In the genomic region with DNA sequence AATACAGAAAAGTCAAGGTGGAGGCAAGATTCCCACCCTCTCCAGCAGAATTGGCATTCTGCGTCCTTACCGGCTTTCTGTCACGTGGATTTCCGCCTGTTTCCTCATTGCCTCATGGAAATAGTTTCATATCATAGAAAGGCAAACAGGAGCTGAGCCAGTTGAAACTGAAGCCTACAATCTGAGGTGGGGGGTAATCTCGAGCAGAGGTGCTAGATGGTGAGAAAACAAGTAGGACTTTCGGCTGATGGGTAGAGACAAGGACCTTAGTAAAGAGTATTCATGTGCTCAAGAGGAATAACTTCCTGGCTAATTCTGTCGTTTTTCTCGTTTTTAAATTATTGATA, we compare ENCODE assay signal across 36 cellular contexts.
"Had no signal": no experiment of that assay in that cellular context is flagged by ENCODE, and none has a peak within 500 bp of the region (broad histone marks: within the 10 kb centered on the region; RNA-seq: fewer than 3 reads in every experiment).

No MANE protein-coding gene starts in this region.

- H3K9me3 ChIP-seq: esophagus muscularis mucosa, gastrocnemius medialis, heart left ventricle had no signal

- H3K4me1 ChIP-seq: esophagus muscularis mucosa, foreskin keratinocyte, gastrocnemius medialis, heart left ventricle had no signal

- H3K27me3 Mint-ChIP-seq: activated CD4-positive, alpha-beta memory T cell treated with anti-CD3 and anti-CD28 coated beads for 36 hours; activated CD4-positive, alpha-beta T cell treated with anti-CD3 and anti-CD28 coated beads for 36 hours; activated CD4-positive, alpha-beta T cell treated with anti-CD3 and anti-CD28 coated beads, Interleukin-2, amount 10 ng/mL, durations not matched to agents 24 days and 14 days; activated CD8-positive, alpha-beta memory T cell treated with anti-CD3 and anti-CD28 coated beads, Interleukin-2, amount 10 ng/mL, durations not matched to agents 7 days and 5 days; activated naive CD8-positive, alpha-beta T cell; activated T-helper 17 cell treated with anti-CD3 and anti-CD28 coated beads, Interleukin-2, amount 50 U/mL, for 72 hours; effector memory CD8-positive, alpha-beta T cell; T-helper 17 cell had no signal

- DNase-seq: activated CD4-positive, alpha-beta memory T cell treated with anti-CD3 and anti-CD28 coated beads for 36 hours; activated CD4-positive, alpha-beta T cell treated with anti-CD3 and anti-CD28 coated beads for 36 hours; activated CD4-positive, alpha-beta T cell treated with anti-CD3 and anti-CD28 coated beads, Interleukin-2, amount 10 ng/mL, durations not matched to agents 24 days and 14 days; activated CD4-positive, CD25-positive, alpha-beta regulatory T cell; activated CD4-positive, CD25-positive, alpha-beta regulatory T cell treated with anti-CD3 and anti-CD28 coated beads, Interleukin-2, amount 50 U/mL, for 72 hours; activated CD8-positive, alpha-beta memory T cell treated with anti-CD3 and anti-CD28 coated beads, Interleukin-2, amount 10 ng/mL, durations not matched to agents 7 days and 5 days; activated CD8-positive, alpha-beta memory T cell treated with anti-CD3 and anti-CD28 coated beads, Interleukin-2, amount 50 U/mL, for 4 hours; activated CD8-positive, alpha-beta T cell treated with anti-CD3 and anti-CD28 coated beads, Interleukin-2, amount 10 ng/mL, durations not matched to agents 7 days and 5 days; activated effector memory CD4-positive, alpha-beta T cell treated with Interleukin-2 at 50 U/mL for 16 hours; activated gamma-delta T cell treated with Interleukin-2 at 50 U/mL for 16 hours; activated naive CD4-positive, alpha-beta T cell treated with anti-CD3 and anti-CD28 coated beads, Interleukin-2, amount 50 U/mL, for 16 hours; activated naive CD4-positive, alpha-beta T cell treated with Interleukin-2 at 50 U/mL for 16 hours; activated T-cell treated with anti-CD3 and anti-CD28 coated beads, Interleukin-2, amount 50 U/mL, for 1 hour; amniotic stem cell; anterior cingulate cortex; brain microvascular endothelial cell; cortex of kidney; dermis blood vessel endothelial cell; effector CD4-positive, alpha-beta T cell; effector memory CD8-positive, alpha-beta T cell; erythroblast; foreskin keratinocyte; gastrocnemius medialis; glutamatergic neuron; heart left ventricle; T-helper 1 cell; T-helper 17 cell; T1000; WERI-Rb-1 had no signal

- H3K4me3 Mint-ChIP-seq: activated CD4-positive, alpha-beta memory T cell treated with anti-CD3 and anti-CD28 coated beads for 36 hours; activated CD4-positive, alpha-beta T cell treated with anti-CD3 and anti-CD28 coated beads for 36 hours; activated CD4-positive, alpha-beta T cell treated with anti-CD3 and anti-CD28 coated beads, Interleukin-2, amount 10 ng/mL, durations not matched to agents 24 days and 14 days; activated CD8-positive, alpha-beta memory T cell treated with anti-CD3 and anti-CD28 coated beads, Interleukin-2, amount 10 ng/mL, durations not matched to agents 7 days and 5 days; activated CD8-positive, alpha-beta T cell treated with anti-CD3 and anti-CD28 coated beads, Interleukin-2, amount 10 ng/mL, durations not matched to agents 7 days and 5 days; activated naive CD8-positive, alpha-beta T cell; activated T-helper 17 cell treated with anti-CD3 and anti-CD28 coated beads, Interleukin-2, amount 50 U/mL, for 72 hours; effector memory CD8-positive, alpha-beta T cell; T-helper 17 cell; T-helper 2 cell treated with Interferon-gamma antibody and Interleukin-4, amounts not matched to agents 5 μg/mL and 100 μg/mL, for 36 hours had no signal

- H3K9me3 Mint-ChIP-seq: activated CD4-positive, alpha-beta memory T cell treated with anti-CD3 and anti-CD28 coated beads for 36 hours; activated CD4-positive, alpha-beta T cell treated with anti-CD3 and anti-CD28 coated beads, Interleukin-2, amount 10 ng/mL, durations not matched to agents 24 days and 14 days; activated T-helper 17 cell treated with anti-CD3 and anti-CD28 coated beads, Interleukin-2, amount 50 U/mL, for 72 hours; effector memory CD8-positive, alpha-beta T cell; T-helper 2 cell treated with Interferon-gamma antibody and Interleukin-4, amounts not matched to agents 5 μg/mL and 100 μg/mL, for 36 hours had no signal

- H3K27ac Mint-ChIP-seq: activated CD4-positive, alpha-beta memory T cell treated with anti-CD3 and anti-CD28 coated beads for 36 hours; activated CD4-positive, alpha-beta T cell treated with anti-CD3 and anti-CD28 coated beads for 36 hours; activated CD4-positive, alpha-beta T cell treated with anti-CD3 and anti-CD28 coated beads, Interleukin-2, amount 10 ng/mL, durations not matched to agents 24 days and 14 days; activated CD8-positive, alpha-beta memory T cell treated with anti-CD3 and anti-CD28 coated beads, Interleukin-2, amount 10 ng/mL, durations not matched to agents 7 days and 5 days; activated CD8-positive, alpha-beta T cell treated with anti-CD3 and anti-CD28 coated beads, Interleukin-2, amount 10 ng/mL, durations not matched to agents 7 days and 5 days; activated naive CD8-positive, alpha-beta T cell; activated T-helper 17 cell treated with anti-CD3 and anti-CD28 coated beads, Interleukin-2, amount 50 U/mL, for 72 hours; effector memory CD8-positive, alpha-beta T cell; T-helper 17 cell; T-helper 2 cell treated with Interferon-gamma antibody and Interleukin-4, amounts not matched to agents 5 μg/mL and 100 μg/mL, for 36 hours had no signal

- H3K36me3 ChIP-seq: WERI-Rb-1 had no signal

- H3K27ac ChIP-seq: brain microvascular endothelial cell, esophagus muscularis mucosa, foreskin keratinocyte, gastrocnemius medialis, heart left ventricle, WERI-Rb-1 had no signal

- H3K4me1 Mint-ChIP-seq: activated T-helper 17 cell treated with anti-CD3 and anti-CD28 coated beads, Interleukin-2, amount 50 U/mL, for 72 hours; T-helper 17 cell had no signal

- ATAC-seq: activated CD4-positive, alpha-beta T cell treated with anti-CD3 and anti-CD28 coated beads for 36 hours; activated CD8-positive, alpha-beta memory T cell treated with anti-CD3 and anti-CD28 coated beads, Interleukin-2, amount 10 ng/mL, durations not matched to agents 7 days and 5 days; activated CD8-positive, alpha-beta T cell treated with anti-CD3 and anti-CD28 coated beads, Interleukin-2, amount 10 ng/mL, durations not matched to agents 7 days and 5 days; activated T-helper 17 cell treated with anti-CD3 and anti-CD28 coated beads, Interleukin-2, amount 50 U/mL, for 72 hours; effector memory CD8-positive, alpha-beta T cell; foreskin keratinocyte; gastrocnemius medialis; heart left ventricle; T-helper 17 cell had no signal

- FAIRE-seq: astrocyte, bronchial epithelial cell, colon had no signal

- H3K4me3 ChIP-seq: esophagus muscularis mucosa, gastrocnemius medialis, heart left ventricle had no signal

- H3K27me3 ChIP-seq: brain microvascular endothelial cell, esophagus muscularis mucosa, foreskin keratinocyte, gastrocnemius medialis, heart left ventricle had no signal
